ENCODE assay signal across 9 cellular contexts in the genomic region with DNA sequence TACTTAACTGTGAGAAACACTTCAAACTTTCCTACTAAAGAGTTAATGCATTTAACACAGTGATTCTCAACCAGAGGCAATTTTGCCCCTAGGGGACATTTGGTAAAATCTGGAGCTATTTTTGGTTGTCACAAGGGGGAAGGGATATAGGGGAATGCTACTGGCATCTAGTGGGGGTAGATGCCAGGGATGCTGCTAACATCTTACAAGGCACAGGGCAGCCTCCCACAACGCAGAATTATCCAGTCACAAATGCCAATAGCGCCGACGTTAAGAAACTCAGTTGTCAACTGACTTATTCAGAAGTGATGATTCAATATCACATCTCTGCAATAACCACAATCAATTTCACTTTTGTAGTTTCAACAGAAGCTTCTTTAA. TPM values are rescaled to one million over a fixed set of nuclear protein-coding genes. Genes with fewer than 3 reads are reported as not detected.
DNase-seq lines count a peak whose midpoint lies in the region; ATAC-seq and TF ChIP-seq lines count a peak whose summit lies in the region.
"Had no signal": no experiment of that assay in that cellular context is flagged by ENCODE, and none has a peak within 500 bp of the region (broad histone marks: within the 10 kb centered on the region; RNA-seq: fewer than 3 reads in every experiment).

No MANE protein-coding gene starts in this region.

- CTCF ChIA-PET in AG04449 (lab: Yijun Ruan, JAX) (interaction anchor here (0.7 to 2.2 kb wide), 11 partner anchors 16 to 493 kb away, joined by 3 to 10 read pairs (median 4); no protein-coding TSS in a partner anchor), PC-3 (lab: Charles Lee) (interaction anchor here (1.1 kb wide), 1 partner anchor 142 kb away, joined by 4 read pairs; no protein-coding TSS in a partner anchor)

- peak overlapping the region; percentile 89 for H3K4me2 ChIP-seq in PC-3 (ENCODE audit: low read length)

- BruUV-seq in PC-3 (replicated peaks; lab: Mats Ljungman, UMichigan): no TSS peak

- H3K27me3 ChIP-seq in PC-3 (ENCODE audit: low read length): no peaks in the 10 kb centered on the region

- peaks cover 4% of the 10 kb centered on the region for H3K9me3 Mint-ChIP-seq in activated naive CD8-positive, alpha-beta T cell treated with anti-CD3 and anti-CD28 coated beads, Interleukin-2, amount 50 U/mL, for 24 hours

- H3K4me1 ChIP-seq in PC-3 (ENCODE audit: insufficient read depth, low read length): peaks cover 24% of the 10 kb centered on the region

- POLR2A ChIA-PET in AG04449 (lab: Yijun Ruan, JAX): interaction anchor here (0.5 to 1.5 kb wide), 2 partner anchors 450 to 783 kb away, joined by 3 read pairs; no protein-coding TSS in a partner anchor
- POLR2A ChIA-PET in PC-3 (lab: Charles Lee; ENCODE audit: unreplicated experiment): interaction anchor here (0.7 kb wide), 1 partner anchor 1224 kb away, joined by 5 read pairs; no protein-coding TSS in a partner anchor

- H2AFZ ChIP-seq in PC-3 (ENCODE audit: low read length): no peak overlapping the region

- ATAC-seq in GM18511 (IDR thresholded peaks at IDR 0.05; ENCODE audit: unreplicated experiment) (peak; percentile 15), PC-3 (no peak; the same call in 1 of the 2 replicates)
- peak; percentile 54 for ATAC-seq in activated naive CD8-positive, alpha-beta T cell treated with anti-CD3 and anti-CD28 coated beads, Interleukin-2, amount 50 U/mL, for 24 hours

- 0 out of 2 replicates have a peak, but pooled peaks cover 5% of the 10 kb centered on the region for H4K20me1 ChIP-seq in PC-3 (ENCODE audit: low read length)

- peak overlapping the region; percentile 79 for H3K4me3 Mint-ChIP-seq in activated naive CD8-positive, alpha-beta T cell treated with anti-CD3 and anti-CD28 coated beads, Interleukin-2, amount 50 U/mL, for 24 hours

- H3K27me3 Mint-ChIP-seq in activated naive CD8-positive, alpha-beta T cell treated with anti-CD3 and anti-CD28 coated beads, Interleukin-2, amount 50 U/mL, for 24 hours: no peaks in the 10 kb centered on the region

- H3K79me2 ChIP-seq in PC-3 (ENCODE audit: low read length): peaks cover 61% of the 10 kb centered on the region

- H3K9me3 ChIP-seq in PC-3 (ENCODE audit: low read length): no peaks in the 10 kb centered on the region

- peak overlapping the region; percentile 95 for H3K27ac Mint-ChIP-seq in activated naive CD8-positive, alpha-beta T cell treated with anti-CD3 and anti-CD28 coated beads, Interleukin-2, amount 50 U/mL, for 24 hours

- H3K36me3 ChIP-seq in PC-3 (ENCODE audit: low read depth, low read length): no peaks in the 10 kb centered on the region

- peaks cover 52% of the 10 kb centered on the region for H3K4me1 Mint-ChIP-seq in activated naive CD8-positive, alpha-beta T cell treated with anti-CD3 and anti-CD28 coated beads, Interleukin-2, amount 50 U/mL, for 24 hours

- peaks cover 3% of the 10 kb centered on the region for H3F3A ChIP-seq in PC-3 (ENCODE audit: low read length, unreplicated experiment)

- no peaks in the 10 kb centered on the region for H3K9me2 ChIP-seq in PC-3 (replicated peaks; ENCODE audit: low read length)

- H3K27ac ChIP-seq in PC-3 (ENCODE audit: low read length): no peak overlapping the region
- H3K27ac ChIP-seq: HL-60 had no signal

- peak; percentile 18 for TF ChIP-seq CTCF in AG04449 (IDR thresholded peaks at IDR 0.05; ENCODE audit: insufficient read depth, low read length, missing control alignments)
- TF ChIP-seq CTCF in PC-3 (conservative IDR thresholded peaks at IDR 0.05; ENCODE audit: low read depth, low read length): no peak; the same call in 1 of the 2 replicates

- intact Hi-C loops in PC-3 (cut with micrococcal nuclease): loop anchor here (1.0 to 5.0 kb wide), 3 partner anchors 28 to 95 kb away; no protein-coding TSS in a partner anchor

- H3K9ac ChIP-seq in PC-3 (ENCODE audit: low read length): no peak overlapping the region

- H3K4me3 ChIP-seq in AG04449 (ENCODE audit: low read depth, low read length) (peak overlapping the region; percentile 79), PC-3 (ENCODE audit: low read length) (peak overlapping the region; percentile 82)

- DNase-seq in AG04449 (ENCODE audit: low read depth, low spot score) (no peak), PC-3 (peak; percentile 56), kidney tubule cell (ENCODE audit: low spot score) (peak; percentile 63), GM19240 (ENCODE audit: insufficient read length, low spot score) (no peak), cortex of kidney (lab: John Stamatoyannopoulos, UW) (no peak)
- DNase-seq in activated naive CD8-positive, alpha-beta T cell treated with anti-CD3 and anti-CD28 coated beads, Interleukin-2, amount 50 U/mL, for 24 hours: peak; percentile 54
- peak; percentile 9 for DNase-seq in stimulated activated CD8-positive, alpha-beta memory T cell treated with anti-CD3 and anti-CD28 coated beads, Interleukin-4, amount 100 ng/mL, for 1 hour (ENCODE audit: low read depth in 2 of 2, low spot score in 1 of 2)

- peaks cover 12% of the 10 kb centered on the region for H3K36me3 Mint-ChIP-seq in activated naive CD8-positive, alpha-beta T cell treated with anti-CD3 and anti-CD28 coated beads, Interleukin-2, amount 50 U/mL, for 24 hours (ENCODE audit: low read depth)

RNA-seq across cellular contexts. Expression of a gene that starts 2.0 kb away (rescaled TPM):
- total RNA-seq in PC-3 (2014; rRNA removed): 7.9 and 11.9 TPM in 2 replicates

Comparison
In these comparisons a context has a peak if more than half of its experiments do, and no peak if none do; other contexts are left out.
1. DNase-seq: peak in PC-3 (single experiment), activated naive CD8-positive, alpha-beta T cell treated with anti-CD3 and anti-CD28 coated beads, Interleukin-2, amount 50 U/mL, for 24 hours (single experiment), kidney tubule cell (single experiment) and stimulated activated CD8-positive, alpha-beta memory T cell treated with anti-CD3 and anti-CD28 coated beads, Interleukin-4, amount 100 ng/mL, for 1 hour (2 of 2); none in AG04449 (single experiment), GM19240 (single experiment) and cortex of kidney (single experiment).